ENCODE assay signal across 1 cellular context in genomic region chr11:117204283-117205080, GRCh38.
TF ChIP-seq lines count a peak whose summit lies in the region.

No MANE protein-coding gene starts in this region.

TF ChIP-seq in IMR-90, 13 proteins besides CTCF, POLR2A, EP300 and RAD21:
- TF ChIP-seq SMC3 (IDR thresholded peaks at IDR 0.05; ENCODE audit: low read depth, low read length): no peak
- TF ChIP-seq CHD1 (IDR thresholded peaks at IDR 0.05; ENCODE audit: low read depth, low read length): no peak
- TF ChIP-seq NFE2L2 (IDR thresholded peaks at IDR 0.05; ENCODE audit: low read depth, low read length): no peak
- TF ChIP-seq MXI1 (IDR thresholded peaks at IDR 0.05; ENCODE audit: borderline replicate concordance, low read depth, low read length): no peak
- no peak for TF ChIP-seq MAFK (IDR thresholded peaks at IDR 0.05; ENCODE audit: low read depth, low read length)
- TF ChIP-seq CEBPB (IDR thresholded peaks at IDR 0.05; ENCODE audit: low read depth, low read length): no peak
- TF ChIP-seq FOS (IDR thresholded peaks at IDR 0.05; ENCODE audit: low read depth, low read length): no peak
